Comparison of ENCODE assay signal across 17 cellular contexts in the genomic region with DNA sequence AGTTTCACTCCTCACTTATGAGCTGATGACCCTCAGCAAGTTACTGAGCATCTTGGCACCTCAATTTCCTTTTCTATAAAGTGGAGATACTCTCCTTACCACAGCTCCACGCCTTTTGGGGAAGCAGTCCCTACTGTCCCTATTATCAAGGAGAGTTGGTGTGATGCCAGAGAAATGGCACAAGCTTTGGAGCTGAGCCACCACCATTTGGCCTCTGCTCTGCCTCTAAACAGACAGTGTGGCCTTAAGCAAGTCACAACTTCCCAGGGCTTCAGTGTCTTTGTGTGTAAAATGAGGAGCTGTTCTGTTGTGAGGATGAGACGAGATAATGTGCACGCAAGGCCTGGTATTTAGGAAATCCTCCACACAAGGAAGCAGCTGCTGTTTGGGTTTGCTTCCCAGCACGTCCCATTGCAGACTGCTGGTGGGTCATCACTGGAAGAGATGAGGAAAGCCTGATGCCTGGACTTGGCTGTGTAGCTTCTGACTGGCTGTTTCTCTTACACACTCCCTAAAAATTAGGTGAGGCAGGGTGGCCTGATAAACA. TPM values are rescaled to one million over a fixed set of nuclear protein-coding genes. Genes with fewer than 3 reads are reported as not detected.
"Had no signal": no experiment of that assay in that cellular context is flagged by ENCODE, and none has a peak within 500 bp of the region (broad histone marks: within the 10 kb centered on the region; RNA-seq: fewer than 3 reads in every experiment).

No MANE protein-coding gene starts in this region.

- H3K36me3 ChIP-seq: uterus had no signal

- H2AFZ ChIP-seq: hepatocyte had no signal

- H3K9me3 ChIP-seq: suprapubic skin, upper lobe of left lung, uterus had no signal

- H3K4me1 ChIP-seq: suprapubic skin, tibial artery, upper lobe of left lung, uterus had no signal

- H3K4me3 Mint-ChIP-seq: natural killer cell had no signal

- H3K27ac ChIP-seq: coronary artery, hepatocyte, suprapubic skin, tibial artery, upper lobe of left lung, uterus had no signal

- H3K4me2 ChIP-seq: hepatocyte, smooth muscle cell had no signal

- FAIRE-seq: kidney had no signal

- H3K9me3 Mint-ChIP-seq: natural killer cell had no signal

- H3K4me3 ChIP-seq: coronary artery, hepatocyte, smooth muscle cell, suprapubic skin, tibial artery, upper lobe of left lung, uterus had no signal

- H3K79me2 ChIP-seq: hepatocyte had no signal

- H3K27me3 ChIP-seq: hepatocyte, suprapubic skin, tibial artery, upper lobe of left lung, uterus had no signal

- H3K27ac Mint-ChIP-seq: natural killer cell had no signal

- H3K4me1 Mint-ChIP-seq: natural killer cell had no signal

- ATAC-seq: left cardiac atrium, natural killer cell had no signal

- DNase-seq: effector CD4-positive, alpha-beta T cell; foreskin melanocyte; head of caudate nucleus; kidney; left cardiac atrium; mesendoderm; natural killer cell; stimulated activated CD4-positive, alpha-beta T cell treated with anti-CD3 and anti-CD28 coated beads, Interleukin-2, amount 100 ng/mL, for 48 hours; stimulated activated naive CD4-positive, alpha-beta T cell treated with Interleukin-2 at 50 U/mL for 16 hours; tibial artery; upper lobe of left lung; uterus had no signal

RNA-seq across cellular contexts. Expression of gene SIRPB2, which starts 43.1 kb away (rescaled TPM):
- total RNA-seq: chondrocyte, hepatocyte, smooth muscle cell had no signal
- polyA plus RNA-seq: hepatocyte, smooth muscle cell had no signal
